1 cellular context compared by ENCODE assay signal in genomic region chr5:79235578-79236363, GRCh38.
TF ChIP-seq lines count a peak whose summit lies in the region.

A gene with protein sequence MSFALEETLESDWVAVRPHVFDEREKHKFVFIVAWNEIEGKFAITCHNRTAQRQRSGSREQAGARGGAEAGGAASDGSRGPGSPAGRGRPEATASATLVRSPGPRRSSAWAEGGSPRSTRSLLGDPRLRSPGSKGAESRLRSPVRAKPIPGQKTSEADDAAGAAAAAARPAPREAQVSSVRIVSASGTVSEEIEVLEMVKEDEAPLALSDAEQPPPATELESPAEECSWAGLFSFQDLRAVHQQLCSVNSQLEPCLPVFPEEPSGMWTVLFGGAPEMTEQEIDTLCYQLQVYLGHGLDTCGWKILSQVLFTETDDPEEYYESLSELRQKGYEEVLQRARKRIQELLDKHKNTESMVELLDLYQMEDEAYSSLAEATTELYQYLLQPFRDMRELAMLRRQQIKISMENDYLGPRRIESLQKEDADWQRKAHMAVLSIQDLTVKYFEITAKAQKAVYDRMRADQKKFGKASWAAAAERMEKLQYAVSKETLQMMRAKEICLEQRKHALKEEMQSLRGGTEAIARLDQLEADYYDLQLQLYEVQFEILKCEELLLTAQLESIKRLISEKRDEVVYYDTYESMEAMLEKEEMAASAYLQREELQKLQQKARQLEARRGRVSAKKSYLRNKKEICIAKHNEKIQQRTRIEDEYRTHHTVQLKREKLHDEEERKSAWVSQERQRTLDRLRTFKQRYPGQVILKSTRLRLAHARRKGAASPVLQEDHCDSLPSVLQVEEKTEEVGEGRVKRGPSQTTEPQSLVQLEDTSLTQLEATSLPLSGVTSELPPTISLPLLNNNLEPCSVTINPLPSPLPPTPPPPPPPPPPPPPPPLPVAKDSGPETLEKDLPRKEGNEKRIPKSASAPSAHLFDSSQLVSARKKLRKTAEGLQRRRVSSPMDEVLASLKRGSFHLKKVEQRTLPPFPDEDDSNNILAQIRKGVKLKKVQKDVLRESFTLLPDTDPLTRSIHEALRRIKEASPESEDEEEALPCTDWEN (plus strand): TSS chr5:79236131. CDS start chr5:79236651, 520 bp downstream.

TF ChIP-seq in K562, 482 proteins besides CTCF, POLR2A, EP300 and RAD21 (continued from another document and continues in another):
- TF ChIP-seq, protein P1, sequence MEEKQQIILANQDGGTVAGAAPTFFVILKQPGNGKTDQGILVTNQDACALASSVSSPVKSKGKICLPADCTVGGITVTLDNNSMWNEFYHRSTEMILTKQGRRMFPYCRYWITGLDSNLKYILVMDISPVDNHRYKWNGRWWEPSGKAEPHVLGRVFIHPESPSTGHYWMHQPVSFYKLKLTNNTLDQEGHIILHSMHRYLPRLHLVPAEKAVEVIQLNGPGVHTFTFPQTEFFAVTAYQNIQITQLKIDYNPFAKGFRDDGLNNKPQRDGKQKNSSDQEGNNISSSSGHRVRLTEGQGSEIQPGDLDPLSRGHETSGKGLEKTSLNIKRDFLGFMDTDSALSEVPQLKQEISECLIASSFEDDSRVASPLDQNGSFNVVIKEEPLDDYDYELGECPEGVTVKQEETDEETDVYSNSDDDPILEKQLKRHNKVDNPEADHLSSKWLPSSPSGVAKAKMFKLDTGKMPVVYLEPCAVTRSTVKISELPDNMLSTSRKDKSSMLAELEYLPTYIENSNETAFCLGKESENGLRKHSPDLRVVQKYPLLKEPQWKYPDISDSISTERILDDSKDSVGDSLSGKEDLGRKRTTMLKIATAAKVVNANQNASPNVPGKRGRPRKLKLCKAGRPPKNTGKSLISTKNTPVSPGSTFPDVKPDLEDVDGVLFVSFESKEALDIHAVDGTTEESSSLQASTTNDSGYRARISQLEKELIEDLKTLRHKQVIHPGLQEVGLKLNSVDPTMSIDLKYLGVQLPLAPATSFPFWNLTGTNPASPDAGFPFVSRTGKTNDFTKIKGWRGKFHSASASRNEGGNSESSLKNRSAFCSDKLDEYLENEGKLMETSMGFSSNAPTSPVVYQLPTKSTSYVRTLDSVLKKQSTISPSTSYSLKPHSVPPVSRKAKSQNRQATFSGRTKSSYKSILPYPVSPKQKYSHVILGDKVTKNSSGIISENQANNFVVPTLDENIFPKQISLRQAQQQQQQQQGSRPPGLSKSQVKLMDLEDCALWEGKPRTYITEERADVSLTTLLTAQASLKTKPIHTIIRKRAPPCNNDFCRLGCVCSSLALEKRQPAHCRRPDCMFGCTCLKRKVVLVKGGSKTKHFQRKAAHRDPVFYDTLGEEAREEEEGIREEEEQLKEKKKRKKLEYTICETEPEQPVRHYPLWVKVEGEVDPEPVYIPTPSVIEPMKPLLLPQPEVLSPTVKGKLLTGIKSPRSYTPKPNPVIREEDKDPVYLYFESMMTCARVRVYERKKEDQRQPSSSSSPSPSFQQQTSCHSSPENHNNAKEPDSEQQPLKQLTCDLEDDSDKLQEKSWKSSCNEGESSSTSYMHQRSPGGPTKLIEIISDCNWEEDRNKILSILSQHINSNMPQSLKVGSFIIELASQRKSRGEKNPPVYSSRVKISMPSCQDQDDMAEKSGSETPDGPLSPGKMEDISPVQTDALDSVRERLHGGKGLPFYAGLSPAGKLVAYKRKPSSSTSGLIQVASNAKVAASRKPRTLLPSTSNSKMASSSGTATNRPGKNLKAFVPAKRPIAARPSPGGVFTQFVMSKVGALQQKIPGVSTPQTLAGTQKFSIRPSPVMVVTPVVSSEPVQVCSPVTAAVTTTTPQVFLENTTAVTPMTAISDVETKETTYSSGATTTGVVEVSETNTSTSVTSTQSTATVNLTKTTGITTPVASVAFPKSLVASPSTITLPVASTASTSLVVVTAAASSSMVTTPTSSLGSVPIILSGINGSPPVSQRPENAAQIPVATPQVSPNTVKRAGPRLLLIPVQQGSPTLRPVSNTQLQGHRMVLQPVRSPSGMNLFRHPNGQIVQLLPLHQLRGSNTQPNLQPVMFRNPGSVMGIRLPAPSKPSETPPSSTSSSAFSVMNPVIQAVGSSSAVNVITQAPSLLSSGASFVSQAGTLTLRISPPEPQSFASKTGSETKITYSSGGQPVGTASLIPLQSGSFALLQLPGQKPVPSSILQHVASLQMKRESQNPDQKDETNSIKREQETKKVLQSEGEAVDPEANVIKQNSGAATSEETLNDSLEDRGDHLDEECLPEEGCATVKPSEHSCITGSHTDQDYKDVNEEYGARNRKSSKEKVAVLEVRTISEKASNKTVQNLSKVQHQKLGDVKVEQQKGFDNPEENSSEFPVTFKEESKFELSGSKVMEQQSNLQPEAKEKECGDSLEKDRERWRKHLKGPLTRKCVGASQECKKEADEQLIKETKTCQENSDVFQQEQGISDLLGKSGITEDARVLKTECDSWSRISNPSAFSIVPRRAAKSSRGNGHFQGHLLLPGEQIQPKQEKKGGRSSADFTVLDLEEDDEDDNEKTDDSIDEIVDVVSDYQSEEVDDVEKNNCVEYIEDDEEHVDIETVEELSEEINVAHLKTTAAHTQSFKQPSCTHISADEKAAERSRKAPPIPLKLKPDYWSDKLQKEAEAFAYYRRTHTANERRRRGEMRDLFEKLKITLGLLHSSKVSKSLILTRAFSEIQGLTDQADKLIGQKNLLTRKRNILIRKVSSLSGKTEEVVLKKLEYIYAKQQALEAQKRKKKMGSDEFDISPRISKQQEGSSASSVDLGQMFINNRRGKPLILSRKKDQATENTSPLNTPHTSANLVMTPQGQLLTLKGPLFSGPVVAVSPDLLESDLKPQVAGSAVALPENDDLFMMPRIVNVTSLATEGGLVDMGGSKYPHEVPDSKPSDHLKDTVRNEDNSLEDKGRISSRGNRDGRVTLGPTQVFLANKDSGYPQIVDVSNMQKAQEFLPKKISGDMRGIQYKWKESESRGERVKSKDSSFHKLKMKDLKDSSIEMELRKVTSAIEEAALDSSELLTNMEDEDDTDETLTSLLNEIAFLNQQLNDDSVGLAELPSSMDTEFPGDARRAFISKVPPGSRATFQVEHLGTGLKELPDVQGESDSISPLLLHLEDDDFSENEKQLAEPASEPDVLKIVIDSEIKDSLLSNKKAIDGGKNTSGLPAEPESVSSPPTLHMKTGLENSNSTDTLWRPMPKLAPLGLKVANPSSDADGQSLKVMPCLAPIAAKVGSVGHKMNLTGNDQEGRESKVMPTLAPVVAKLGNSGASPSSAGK (IDR thresholded peaks at IDR 0.05): peak; percentile 85
- TF ChIP-seq PHF8 (IDR thresholded peaks at IDR 0.05; ENCODE audit: borderline replicate concordance, low read length) (peak; percentile 87), TBP (optimal IDR thresholded peaks at IDR 0.05; ENCODE audit: low read depth, low read length) (peak; percentile 58), ZNF79 (CRISPR knock-in tag; IDR thresholded peaks at IDR 0.05; ENCODE audit: low read depth) (no peak), BRCA1 (IDR thresholded peaks at IDR 0.05) (no peak), BRCA1 (CRISPR knock-in tag; IDR thresholded peaks at IDR 0.05) (no peak), NFIC (IDR thresholded peaks at IDR 0.05) (peak; percentile 35; the same call in 1 of the 2 replicates), RNF2 (IDR thresholded peaks at IDR 0.05) (peak; percentile 10; the same call in 1 of the 2 replicates), GATAD2B (IDR thresholded peaks at IDR 0.05; ENCODE audit: borderline replicate concordance) (peak; percentile 8; the same call in 1 of the 2 replicates), SRF (CRISPR knock-in tag; IDR thresholded peaks at IDR 0.05) (0 out of 4 replicates have a peak, but pooled peaks of 1 of the 2 experiments have one; percentile 50), SMARCE1 (IDR thresholded peaks at IDR 0.05) (peak; percentile 49; the same call in 1 of the 2 replicates), JUN (IDR thresholded peaks at IDR 0.05; ENCODE audit: borderline replicate concordance, low read depth, low read length) (peak; percentile 62; the same call in 1 of the 2 replicates), JUN (CRISPR knock-in tag; IDR thresholded peaks at IDR 0.05; ENCODE audit: borderline replicate concordance) (no peak), NR2C1 (IDR thresholded peaks at IDR 0.05) (no peak), NR2C1 (tag; IDR thresholded peaks at IDR 0.05) (no peak), RHOXF2B (CRISPR knock-in tag; conservative IDR thresholded peaks at IDR 0.05) (no peak), HNRNPLL (IDR thresholded peaks at IDR 0.05; ENCODE audit: low read depth, low read length, poor library complexity, severe bottlenecking) (peak; percentile 53), SMARCA4 (IDR thresholded peaks at IDR 0.05) (peak; percentile 10; the same call in 1 of the 2 replicates), ZBTB7A (IDR thresholded peaks at IDR 0.05; ENCODE audit: borderline replicate concordance, control insufficient read depth, low read depth, low read length) (peak; percentile 10; the same call in 1 of the 2 replicates), TRIM24 (IDR thresholded peaks at IDR 0.05) (peak in 1 of 2 experiments; percentile 5; a peak in 1 of 4 replicates), NRF1 (conservative IDR thresholded peaks at IDR 0.05 in 1 of 2, IDR thresholded peaks at IDR 0.05 in 1 of 2) (peak; percentile 81 to 87), SLC30A9 (CRISPR knock-in tag; IDR thresholded peaks at IDR 0.05) (no peak), CBFA2T2 (conservative IDR thresholded peaks at IDR 0.05) (no peak), YY1 (IDR thresholded peaks at IDR 0.05; ENCODE audit: borderline replicate concordance in 1 of 3, control insufficient read depth in 1 of 3, extremely low read depth in 1 of 3, insufficient read depth in 3 of 3, insufficient read length in 1 of 3, insufficient replicate concordance in 2 of 3, low read depth in 1 of 3, low read length in 2 of 3) (peak in 1 of 3 experiments; percentile 49), BHLHE40 (IDR thresholded peaks at IDR 0.05; ENCODE audit: low read length) (peak; percentile 98), TAF9B (IDR thresholded peaks at IDR 0.05; ENCODE audit: partially characterized antibody) (peak; percentile 53), ZNF12 (CRISPR knock-in tag; IDR thresholded peaks at IDR 0.05) (no peak), CREM (IDR thresholded peaks at IDR 0.05; ENCODE audit: low read depth) (peak; percentile 94), PML (IDR thresholded peaks at IDR 0.05; ENCODE audit: low read length) (peak; percentile 64), SAFB (IDR thresholded peaks at IDR 0.05; ENCODE audit: borderline replicate concordance, low read depth, low read length) (0 out of 2 replicates have a peak, but pooled peaks have one; percentile 7), NBN (IDR thresholded peaks at IDR 0.05; ENCODE audit: low read depth) (peak; percentile 52; the same call in 1 of the 2 replicates), PHF20 (IDR thresholded peaks at IDR 0.05; ENCODE audit: partially characterized antibody) (peak; percentile 41), ZNF165 (CRISPR knock-in tag; IDR thresholded peaks at IDR 0.05; ENCODE audit: borderline replicate concordance) (no peak)
- TF ChIP-seq, protein P2, sequence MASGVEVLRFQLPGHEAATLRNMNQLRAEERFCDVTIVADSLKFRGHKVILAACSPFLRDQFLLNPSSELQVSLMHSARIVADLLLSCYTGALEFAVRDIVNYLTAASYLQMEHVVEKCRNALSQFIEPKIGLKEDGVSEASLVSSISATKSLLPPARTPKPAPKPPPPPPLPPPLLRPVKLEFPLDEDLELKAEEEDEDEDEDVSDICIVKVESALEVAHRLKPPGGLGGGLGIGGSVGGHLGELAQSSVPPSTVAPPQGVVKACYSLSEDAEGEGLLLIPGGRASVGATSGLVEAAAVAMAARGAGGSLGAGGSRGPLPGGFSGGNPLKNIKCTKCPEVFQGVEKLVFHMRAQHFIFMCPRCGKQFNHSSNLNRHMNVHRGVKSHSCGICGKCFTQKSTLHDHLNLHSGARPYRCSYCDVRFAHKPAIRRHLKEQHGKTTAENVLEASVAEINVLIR (CRISPR knock-in tag; IDR thresholded peaks at IDR 0.05): peak; percentile 61; the same call in 1 of the 2 replicates
- TF ChIP-seq, protein P3, sequence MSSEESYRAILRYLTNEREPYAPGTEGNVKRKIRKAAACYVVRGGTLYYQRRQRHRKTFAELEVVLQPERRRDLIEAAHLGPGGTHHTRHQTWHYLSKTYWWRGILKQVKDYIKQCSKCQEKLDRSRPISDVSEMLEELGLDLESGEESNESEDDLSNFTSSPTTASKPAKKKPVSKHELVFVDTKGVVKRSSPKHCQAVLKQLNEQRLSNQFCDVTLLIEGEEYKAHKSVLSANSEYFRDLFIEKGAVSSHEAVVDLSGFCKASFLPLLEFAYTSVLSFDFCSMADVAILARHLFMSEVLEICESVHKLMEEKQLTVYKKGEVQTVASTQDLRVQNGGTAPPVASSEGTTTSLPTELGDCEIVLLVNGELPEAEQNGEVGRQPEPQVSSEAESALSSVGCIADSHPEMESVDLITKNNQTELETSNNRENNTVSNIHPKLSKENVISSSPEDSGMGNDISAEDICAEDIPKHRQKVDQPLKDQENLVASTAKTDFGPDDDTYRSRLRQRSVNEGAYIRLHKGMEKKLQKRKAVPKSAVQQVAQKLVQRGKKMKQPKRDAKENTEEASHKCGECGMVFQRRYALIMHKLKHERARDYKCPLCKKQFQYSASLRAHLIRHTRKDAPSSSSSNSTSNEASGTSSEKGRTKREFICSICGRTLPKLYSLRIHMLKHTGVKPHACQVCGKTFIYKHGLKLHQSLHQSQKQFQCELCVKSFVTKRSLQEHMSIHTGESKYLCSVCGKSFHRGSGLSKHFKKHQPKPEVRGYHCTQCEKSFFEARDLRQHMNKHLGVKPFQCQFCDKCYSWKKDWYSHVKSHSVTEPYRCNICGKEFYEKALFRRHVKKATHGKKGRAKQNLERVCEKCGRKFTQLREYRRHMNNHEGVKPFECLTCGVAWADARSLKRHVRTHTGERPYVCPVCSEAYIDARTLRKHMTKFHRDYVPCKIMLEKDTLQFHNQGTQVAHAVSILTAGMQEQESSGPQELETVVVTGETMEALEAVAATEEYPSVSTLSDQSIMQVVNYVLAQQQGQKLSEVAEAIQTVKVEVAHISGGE (CRISPR knock-in tag; IDR thresholded peaks at IDR 0.05): peak in 1 of 3 experiments; percentile 35; a peak in 1 of 6 replicates
- TF ChIP-seq, protein P4, sequence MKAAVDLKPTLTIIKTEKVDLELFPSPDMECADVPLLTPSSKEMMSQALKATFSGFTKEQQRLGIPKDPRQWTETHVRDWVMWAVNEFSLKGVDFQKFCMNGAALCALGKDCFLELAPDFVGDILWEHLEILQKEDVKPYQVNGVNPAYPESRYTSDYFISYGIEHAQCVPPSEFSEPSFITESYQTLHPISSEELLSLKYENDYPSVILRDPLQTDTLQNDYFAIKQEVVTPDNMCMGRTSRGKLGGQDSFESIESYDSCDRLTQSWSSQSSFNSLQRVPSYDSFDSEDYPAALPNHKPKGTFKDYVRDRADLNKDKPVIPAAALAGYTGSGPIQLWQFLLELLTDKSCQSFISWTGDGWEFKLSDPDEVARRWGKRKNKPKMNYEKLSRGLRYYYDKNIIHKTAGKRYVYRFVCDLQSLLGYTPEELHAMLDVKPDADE (conservative IDR thresholded peaks at IDR 0.05; ENCODE audit: control insufficient read depth, low read depth, low read length): peak; percentile 64; the same call in 1 of the 2 replicates
- TF ChIP-seq, protein P5, sequence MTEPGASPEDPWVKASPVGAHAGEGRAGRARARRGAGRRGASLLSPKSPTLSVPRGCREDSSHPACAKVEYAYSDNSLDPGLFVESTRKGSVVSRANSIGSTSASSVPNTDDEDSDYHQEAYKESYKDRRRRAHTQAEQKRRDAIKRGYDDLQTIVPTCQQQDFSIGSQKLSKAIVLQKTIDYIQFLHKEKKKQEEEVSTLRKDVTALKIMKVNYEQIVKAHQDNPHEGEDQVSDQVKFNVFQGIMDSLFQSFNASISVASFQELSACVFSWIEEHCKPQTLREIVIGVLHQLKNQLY (CRISPR knock-in tag; conservative IDR thresholded peaks at IDR 0.05): no peak
- TF ChIP-seq, protein P6, sequence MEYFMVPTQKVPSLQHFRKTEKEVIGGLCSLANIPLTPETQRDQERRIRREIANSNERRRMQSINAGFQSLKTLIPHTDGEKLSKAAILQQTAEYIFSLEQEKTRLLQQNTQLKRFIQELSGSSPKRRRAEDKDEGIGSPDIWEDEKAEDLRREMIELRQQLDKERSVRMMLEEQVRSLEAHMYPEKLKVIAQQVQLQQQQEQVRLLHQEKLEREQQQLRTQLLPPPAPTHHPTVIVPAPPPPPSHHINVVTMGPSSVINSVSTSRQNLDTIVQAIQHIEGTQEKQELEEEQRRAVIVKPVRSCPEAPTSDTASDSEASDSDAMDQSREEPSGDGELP (CRISPR knock-in tag; IDR thresholded peaks at IDR 0.05; ENCODE audit: borderline replicate concordance): peak; percentile 65; the same call in 1 of the 2 replicates
